In genomic region chr12:55737581-55738112, GRCh38 we compare ENCODE assay signal across 8 cellular contexts. TPM values are rescaled to one million over a fixed set of nuclear protein-coding genes. Genes with fewer than 3 reads are reported as not detected.
A peak's percentile ranks its signal among the peaks of the same experiment; 100 is the strongest.
DNase-seq lines count a peak whose midpoint lies in the region; ATAC-seq, FAIRE-seq and TF ChIP-seq lines count a peak whose summit lies in the region.

No MANE protein-coding gene starts in this region.

- no peak for FAIRE-seq in HTR-8/SVneo (lab: Jason Lieb, UNC)

- peaks cover 27% of the 10 kb centered on the region for H3K4me1 Mint-ChIP-seq in activated T-helper 2 cell treated with anti-CD3 and anti-CD28 coated beads, Interferon-gamma antibody, Interleukin-2, Interleukin-4, amounts not matched to agents 10 μg/mL and 5 μg/mL and 100 μg/mL, durations not matched to agents 14 hours and 24 hours and 36 hours (ENCODE audit: low read depth)
- H3K4me1 Mint-ChIP-seq in immature natural killer cell, result peaks cover 33 to 36% of the 10 kb centered on the region in 2 donors

- H3K9me3 ChIP-seq in HEK293 (ENCODE audit: control insufficient read depth, insufficient read depth, low read depth, low read length) (no peaks in the 10 kb centered on the region), thoracic aorta (no peaks in the 10 kb centered on the region)

- CTCF ChIA-PET in HEK293 (lab: Yijun Ruan, JAX), result interaction anchor here (0.5 to 6.8 kb wide), 63 partner anchors 8 to 899 kb away, joined by 3 to 127 read pairs (median 5); partner anchors contain the start of genes BLOC1S1, CD63, ITGA7 and ORMDL2

- no peaks in the 10 kb centered on the region for H3K9me3 Mint-ChIP-seq in activated T-helper 2 cell treated with anti-CD3 and anti-CD28 coated beads, Interferon-gamma antibody, Interleukin-2, Interleukin-4, amounts not matched to agents 10 μg/mL and 5 μg/mL and 100 μg/mL, durations not matched to agents 14 hours and 24 hours and 36 hours
- H3K9me3 Mint-ChIP-seq in immature natural killer cell, result no peaks in the 10 kb centered on the region

- H3K36me3 ChIP-seq in HEK293 (ENCODE audit: control insufficient read depth in 2 of 2, insufficient read depth in 1 of 2, low read length in 2 of 2) (no peaks in the 10 kb centered on the region), thoracic aorta (no peaks in the 10 kb centered on the region)

- ATAC-seq in thoracic aorta (ENCODE audit: insufficient number of reproducible peaks, low FRiP score, low read depth), result no peak

- H3K4me3 Mint-ChIP-seq in activated T-helper 2 cell treated with anti-CD3 and anti-CD28 coated beads, Interferon-gamma antibody, Interleukin-2, Interleukin-4, amounts not matched to agents 10 μg/mL and 5 μg/mL and 100 μg/mL, durations not matched to agents 14 hours and 24 hours and 36 hours (ENCODE audit: low read depth), result peak overlapping the region; percentile 78
- H3K4me3 Mint-ChIP-seq in immature natural killer cell, result peak overlapping the region; percentile 82 to 90 (median 87)

- no peaks in the 10 kb centered on the region for H3K36me3 Mint-ChIP-seq in activated T-helper 2 cell treated with anti-CD3 and anti-CD28 coated beads, Interferon-gamma antibody, Interleukin-2, Interleukin-4, amounts not matched to agents 10 μg/mL and 5 μg/mL and 100 μg/mL, durations not matched to agents 14 hours and 24 hours and 36 hours (ENCODE audit: low read depth)
- no peaks in the 10 kb centered on the region for H3K36me3 Mint-ChIP-seq in immature natural killer cell

- H3K27ac Mint-ChIP-seq in activated T-helper 2 cell treated with anti-CD3 and anti-CD28 coated beads, Interferon-gamma antibody, Interleukin-2, Interleukin-4, amounts not matched to agents 10 μg/mL and 5 μg/mL and 100 μg/mL, durations not matched to agents 14 hours and 24 hours and 36 hours, result peak overlapping the region; percentile 74
- H3K27ac Mint-ChIP-seq in immature natural killer cell, result peak overlapping the region; percentile 86 to 95 (median 92)

- POLR2A ChIA-PET in HEK293 (lab: Yijun Ruan, JAX), result interaction anchor here (1.0 to 3.4 kb wide), 12 partner anchors 8 to 367 kb away, joined by 3 to 24 read pairs (median 4); partner anchors contain the start of genes CD63, ORMDL2, PA2G4 and PYM1

- intact Hi-C loops in activated T-helper 2 cell treated with anti-CD3 and anti-CD28 coated beads, Interferon-gamma antibody, Interleukin-2, Interleukin-4, amounts not matched to agents 10 μg/mL and 5 μg/mL and 100 μg/mL, durations not matched to agents 14 hours and 24 hours and 36 hours (cut with micrococcal nuclease), result loop anchor here (1.0 to 5.0 kb wide), 7 partner anchors 7 to 900 kb away; partner anchors contain the start of genes RPL41, RPS26 and ZC3H10

- H3K27ac ChIP-seq in HEK293 (ENCODE audit: extremely low read depth, low read depth, low read length), result peak overlapping the region; percentile 43
- H3K27ac ChIP-seq in thoracic aorta, result peak overlapping the region; percentile 68 to 71

- H3K27me3 ChIP-seq in thoracic aorta (replicated peaks; ENCODE audit: insufficient read depth), result no peaks in the 10 kb centered on the region

- DNase-seq in AG10803 (ENCODE audit: low read depth), result no peak
- no peak for DNase-seq in activated T-helper 2 cell treated with anti-CD3 and anti-CD28 coated beads, Interferon-gamma antibody, Interleukin-2, Interleukin-4, amounts not matched to agents 10 μg/mL and 5 μg/mL and 100 μg/mL, durations not matched to agents 14 hours and 24 hours and 36 hours (ENCODE audit: low spot score)
- no peak for DNase-seq in immature natural killer cell
- no peak for DNase-seq in thoracic aorta (ENCODE audit: low spot score)
- DNase-seq in NCI-H1436 treated with DMSO at 0.1 percent for 48 hours (lab: John Stamatoyannopoulos, UW), result no peak
- no peak for DNase-seq in HTR-8/SVneo (ENCODE audit: insufficient read length, low spot score)
- no peak for DNase-seq in kidney tubule cell (ENCODE audit: low spot score)

- H3K27me3 Mint-ChIP-seq in activated T-helper 2 cell treated with anti-CD3 and anti-CD28 coated beads, Interferon-gamma antibody, Interleukin-2, Interleukin-4, amounts not matched to agents 10 μg/mL and 5 μg/mL and 100 μg/mL, durations not matched to agents 14 hours and 24 hours and 36 hours (ENCODE audit: low read depth), result no peaks in the 10 kb centered on the region
- H3K27me3 Mint-ChIP-seq in immature natural killer cell (ENCODE audit: low read depth in 3 of 3), result no peaks in the 10 kb centered on the region

- H3K4me3 ChIP-seq in AG10803 (ENCODE audit: low read length), result peak overlapping the region; percentile 79; the same call in 1 of the 2 replicates
- no peak overlapping the region for H3K4me3 ChIP-seq in HEK293 (ENCODE audit: low read depth, low read length)
- H3K4me3 ChIP-seq in thoracic aorta, result peak overlapping the region; percentile 86

- TF ChIP-seq CTCF in AG10803 (conservative IDR thresholded peaks at IDR 0.05; ENCODE audit: low read length) (no peak; the same call in 1 of the 2 replicates), HEK293 (tag by site-specific recombination; IDR thresholded peaks at IDR 0.05) (no peak), thoracic aorta (IDR thresholded peaks at IDR 0.05) (no peak)

- peaks cover 10% of the 10 kb centered on the region; the same call in 1 of the 2 replicates for H3K4me1 ChIP-seq in HEK293 (ENCODE audit: control insufficient read depth, insufficient read depth, low read length)
- H3K4me1 ChIP-seq in thoracic aorta (ENCODE audit: control insufficient read depth in 1 of 2, low read depth in 2 of 2), result peaks cover 5 to 14% of the 10 kb centered on the region in 2 donors

TF ChIP-seq in HEK293, 187 proteins besides CTCF, POLR2A, EP300 and RAD21:
- peak; percentile 95 for TF ChIP-seq ZNF341 (tag by site-specific recombination; IDR thresholded peaks at IDR 0.05; ENCODE audit: low read depth)
- peak; percentile 6; the same call in 1 of the 2 replicates for TF ChIP-seq ZNF692 (tag by site-specific recombination; IDR thresholded peaks at IDR 0.05)
- peak; percentile 94 for TF ChIP-seq SP7 (tag by site-specific recombination; IDR thresholded peaks at IDR 0.05)
- TF ChIP-seq ZNF266 (tag by site-specific recombination; IDR thresholded peaks at IDR 0.05; ENCODE audit: low read depth), result no peak
- no peak for TF ChIP-seq ZNF2 (tag by site-specific recombination; IDR thresholded peaks at IDR 0.05)

RNA-seq across cellular contexts. Expression of gene GDF11, which starts 5.3 kb away (rescaled TPM):
- 15.3 and 15.4 TPM in 2 replicates for total RNA-seq in activated T-helper 2 cell treated with anti-CD3 and anti-CD28 coated beads, Interferon-gamma antibody, Interleukin-2, Interleukin-4, amounts not matched to agents 10 μg/mL and 5 μg/mL and 100 μg/mL, durations not matched to agents 14 hours and 24 hours and 36 hours
- 1 to 10 TPM in 1 of 3 donors, under 1 TPM in 2; 0.16 to 1.7 (median 0.64) TPM for polyA plus RNA-seq in immature natural killer cell
- 1 to 10 TPM; 3.0 to 9.7 TPM for total RNA-seq in thoracic aorta

RNA-seq across cellular contexts. Expression of gene CD63, which starts 8.8 kb away (rescaled TPM):
- total RNA-seq in activated T-helper 2 cell treated with anti-CD3 and anti-CD28 coated beads, Interferon-gamma antibody, Interleukin-2, Interleukin-4, amounts not matched to agents 10 μg/mL and 5 μg/mL and 100 μg/mL, durations not matched to agents 14 hours and 24 hours and 36 hours, result 230 and 236 TPM in 2 replicates
- polyA plus RNA-seq in immature natural killer cell, result 1,000 to 10,000 TPM; 1,258 to 1,754 (median 1,754) TPM
- 100 to 1,000 TPM; 615 to 776 TPM for total RNA-seq in thoracic aorta

RNA-seq across cellular contexts. Expression of gene RDH5, which starts 17.5 kb away (rescaled TPM):
- 6.5 and 8.1 TPM in 2 replicates for total RNA-seq in activated T-helper 2 cell treated with anti-CD3 and anti-CD28 coated beads, Interferon-gamma antibody, Interleukin-2, Interleukin-4, amounts not matched to agents 10 μg/mL and 5 μg/mL and 100 μg/mL, durations not matched to agents 14 hours and 24 hours and 36 hours
- 1 to 10 TPM in 1 of 3 donors, not detected in 2; 2.8 TPM for polyA plus RNA-seq in immature natural killer cell
- 10 to 100 TPM; 24.4 to 29.5 TPM for total RNA-seq in thoracic aorta

RNA-seq across cellular contexts. Expression of gene BLOC1S1, which starts 21.8 kb away (rescaled TPM):
- 72.3 and 73.9 TPM in 2 replicates for total RNA-seq in activated T-helper 2 cell treated with anti-CD3 and anti-CD28 coated beads, Interferon-gamma antibody, Interleukin-2, Interleukin-4, amounts not matched to agents 10 μg/mL and 5 μg/mL and 100 μg/mL, durations not matched to agents 14 hours and 24 hours and 36 hours
- polyA plus RNA-seq in immature natural killer cell, result 100 to 1,000 TPM; 108 to 198 (median 127) TPM
- 100 to 1,000 TPM; 113 to 117 TPM for total RNA-seq in thoracic aorta

RNA-seq across cellular contexts. Expression of gene ITGA7, which starts 29.9 kb away (rescaled TPM):
- 0.94 and 1.9 TPM in 2 replicates for total RNA-seq in activated T-helper 2 cell treated with anti-CD3 and anti-CD28 coated beads, Interferon-gamma antibody, Interleukin-2, Interleukin-4, amounts not matched to agents 10 μg/mL and 5 μg/mL and 100 μg/mL, durations not matched to agents 14 hours and 24 hours and 36 hours
- under 1 TPM in 1 of 3 donors, not detected in 2; 0.31 TPM for polyA plus RNA-seq in immature natural killer cell
- 100 to 1,000 TPM; 285 to 317 TPM for total RNA-seq in thoracic aorta
